Comparison of ENCODE assay signal across 11 cellular contexts in the genomic region with DNA sequence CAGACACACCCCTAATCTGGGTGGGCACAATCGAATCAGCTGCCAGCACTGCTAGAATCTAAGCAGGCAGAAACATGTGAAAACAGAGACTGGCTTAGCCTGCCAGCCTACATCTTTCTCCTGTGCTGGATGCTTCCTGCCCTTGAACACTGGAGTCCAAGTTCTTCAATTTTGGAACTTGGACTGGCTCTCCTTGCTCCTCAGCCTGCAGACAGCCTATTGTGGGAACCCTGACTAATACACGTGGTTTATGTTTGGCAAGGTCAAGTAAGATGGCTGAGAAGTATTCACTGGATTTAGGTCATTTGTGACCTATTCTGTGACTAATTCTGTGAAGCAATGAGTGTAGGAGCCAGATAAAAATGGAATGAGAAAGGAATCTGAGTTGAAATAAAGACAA. TPM values are rescaled to one million over a fixed set of nuclear protein-coding genes. Genes with fewer than 3 reads are reported as not detected.
A peak's percentile ranks its signal among the peaks of the same experiment; 100 is the strongest.
DNase-seq lines count a peak whose midpoint lies in the region; TF ChIP-seq lines count a peak whose summit lies in the region.
"Had no signal": no experiment of that assay in that cellular context is flagged by ENCODE, and none has a peak within 500 bp of the region (broad histone marks: within the 10 kb centered on the region; RNA-seq: fewer than 3 reads in every experiment).

No MANE protein-coding gene starts in this region.

- peak overlapping the region; percentile 70 for H3K9ac ChIP-seq in mesenchymal stem cell (ENCODE audit: low read length)

- H3K36me3 ChIP-seq in mesenchymal stem cell (ENCODE audit: control insufficient read depth in 1 of 2, insufficient read depth in 2 of 2, low read depth in 1 of 2, low read length in 2 of 2) = peaks cover 0 to 36% of the 10 kb centered on the region in 2 experiments

- H3K79me1 ChIP-seq in mesenchymal stem cell (replicated peaks; ENCODE audit: low read length, poor library complexity, severe bottlenecking) = peaks cover 5% of the 10 kb centered on the region

- H2BK120ac ChIP-seq in mesenchymal stem cell (ENCODE audit: low read depth, low read length) = no peak overlapping the region

- no peak for TF ChIP-seq CTCF in NB4 (IDR thresholded peaks at IDR 0.05; ENCODE audit: low read depth, low read length)

- no peak overlapping the region for H2BK15ac ChIP-seq in mesenchymal stem cell (ENCODE audit: low read depth, poor library complexity, severe bottlenecking)

- no peak overlapping the region for H2BK12ac ChIP-seq in mesenchymal stem cell (ENCODE audit: low read length in 2 of 2)

- no peak overlapping the region for H3K18ac ChIP-seq in mesenchymal stem cell (ENCODE audit: low read depth in 1 of 2, low read length in 2 of 2)

- no peak overlapping the region for H3K27ac ChIP-seq in mesenchymal stem cell (ENCODE audit: low read length, poor library complexity, severe bottlenecking)
- H3K27ac ChIP-seq: C4-2B had no signal

- no peak overlapping the region for H4K8ac ChIP-seq in mesenchymal stem cell (ENCODE audit: low read length)

- H4K91ac ChIP-seq in mesenchymal stem cell (ENCODE audit: low read length) = no peak overlapping the region

- no peak overlapping the region for H3K4me3 ChIP-seq in NB4 (ENCODE audit: low read depth, low read length)
- H3K4me3 ChIP-seq in mesenchymal stem cell (ENCODE audit: insufficient read depth in 1 of 2, low read depth in 1 of 2, low read length in 2 of 2) = no peak overlapping the region

- H3K9me3 ChIP-seq in mesenchymal stem cell (ENCODE audit: control insufficient read depth, low read length) = peaks cover 11% of the 10 kb centered on the region

- H3K4me2 ChIP-seq in mesenchymal stem cell (ENCODE audit: low read length, poor library complexity, severe bottlenecking) = no peak overlapping the region

- no peaks in the 10 kb centered on the region for H3K27me3 ChIP-seq in mesenchymal stem cell (ENCODE audit: control insufficient read depth in 1 of 2, insufficient read depth in 1 of 2, low read length in 2 of 2)

- 50% methylated on average over 2 of the region's 2 CpGs for WGBS in mesenchymal stem cell

- H2AFZ ChIP-seq in mesenchymal stem cell (ENCODE audit: low read depth, low read length) = no peak overlapping the region

- peak; percentile 90 for DNase-seq in AG08395 (ENCODE audit: low spot score)
- DNase-seq in NB4 (ENCODE audit: low read depth) = peak; percentile 23
- DNase-seq in epidermal melanocyte (ENCODE audit: insufficient read length, low spot score) = peak; percentile 68
- peak; percentile 90 for DNase-seq in mesenchymal stem cell
- DNase-seq in LoVo (ENCODE audit: low spot score) = no peak
- no peak for DNase-seq in NCI-H2029 (lab: John Stamatoyannopoulos, UW)
- no peak for DNase-seq in NCI-H2081 (lab: John Stamatoyannopoulos, UW)
- no peak for DNase-seq in NOMO-1 (lab: John Stamatoyannopoulos, UW; ENCODE audit: unreplicated experiment in 2 of 2)
- DNase-seq: mesendoderm, SHP77 had no signal

- no peak overlapping the region for H2BK5ac ChIP-seq in mesenchymal stem cell (ENCODE audit: low read depth, low read length, poor library complexity, severe bottlenecking)

- H2AK5ac ChIP-seq in mesenchymal stem cell (ENCODE audit: low read length, severe bottlenecking) = no peak overlapping the region

- TF ChIP-seq POLR2A in NB4 (IDR thresholded peaks at IDR 0.05; ENCODE audit: extremely low read depth, insufficient read length) = no peak

- H3K23ac ChIP-seq in mesenchymal stem cell (ENCODE audit: low read length in 2 of 2) = no peak overlapping the region

- H3K14ac ChIP-seq in mesenchymal stem cell (ENCODE audit: low read length in 2 of 2) = no peak overlapping the region

- H3K4ac ChIP-seq in mesenchymal stem cell (ENCODE audit: low read depth in 1 of 2, low read length in 2 of 2) = no peak overlapping the region

- H3K4me1 ChIP-seq in mesenchymal stem cell (ENCODE audit: control insufficient read depth, insufficient read depth, low read depth, low read length) = peaks cover 2% of the 10 kb centered on the region

RNA-seq across cellular contexts. Expression of a gene that starts 11.0 kb away (rescaled TPM):
- polyA plus RNA-seq in mesenchymal stem cell (2013, experiment 1 of 2) = 0.70 TPM
- 0.75 TPM for polyA plus RNA-seq in mesenchymal stem cell (2013, experiment 2 of 2)

RNA-seq across cellular contexts. Expression of a gene that starts 30.1 kb away (rescaled TPM):
- polyA plus RNA-seq in mesenchymal stem cell (2013, experiment 1 of 2) = 26.1 TPM
- 27.1 TPM for polyA plus RNA-seq in mesenchymal stem cell (2013, experiment 2 of 2)

RNA-seq across cellular contexts. Expression of a gene that starts 30.2 kb away (rescaled TPM):
- 87.8 TPM for polyA plus RNA-seq in mesenchymal stem cell (2013, experiment 1 of 2)
- polyA plus RNA-seq in mesenchymal stem cell (2013, experiment 2 of 2) = 90.0 TPM

Comparison
In these comparisons a context has a peak if more than half of its experiments do, and no peak if none do; other contexts are left out.
1. DNase-seq: peak in AG08395 (single experiment), NB4 (single experiment), epidermal melanocyte (single experiment) and mesenchymal stem cell (single experiment); none in LoVo (single experiment), NCI-H2029 (single experiment), NCI-H2081 (0 of 2) and NOMO-1 (0 of 2).